ENCODE assay signal across 8 cellular contexts in genomic region chr13:52240752-52241151, GRCh38.
DNase-seq lines count a peak whose midpoint lies in the region; ATAC-seq lines count a peak whose summit lies in the region.
"Not testable (repeated sequence)": the region's sequence is repeated elsewhere in the genome, so short reads cannot be mapped to it uniquely, and the experiment has no call there.

No MANE protein-coding gene starts in this region.

- not testable (repeated sequence) for H3K27me3 Mint-ChIP-seq in memory B cell

- not testable (repeated sequence) for H3K9me3 Mint-ChIP-seq in memory B cell

- not testable (repeated sequence) for DNase-seq in memory B cell (ENCODE audit: low spot score in 2 of 2)

- H3K27ac Mint-ChIP-seq in memory B cell: not testable (repeated sequence)

- not testable (repeated sequence) for H3K36me3 Mint-ChIP-seq in memory B cell

- ATAC-seq in GM18502 (IDR thresholded peaks at IDR 0.05; ENCODE audit: poor library complexity, unreplicated experiment) (peak; percentile 94), GM18909 (IDR thresholded peaks at IDR 0.05; ENCODE audit: poor library complexity, unreplicated experiment) (peak; percentile 72), GM19468 (IDR thresholded peaks at IDR 0.05; ENCODE audit: extremely low read depth, unreplicated experiment) (peak; percentile 67), GM21737 (IDR thresholded peaks at IDR 0.05; ENCODE audit: unreplicated experiment) (peak; percentile 72), HG02938 (IDR thresholded peaks at IDR 0.05; ENCODE audit: unreplicated experiment) (peak; percentile 71), HG03159 (IDR thresholded peaks at IDR 0.05; ENCODE audit: unreplicated experiment) (peak; percentile 90), HG03565 (IDR thresholded peaks at IDR 0.05; ENCODE audit: unreplicated experiment) (peak; percentile 89), memory B cell (ENCODE audit: low read depth) (peak; percentile 73)

- not testable (repeated sequence) for H3K4me1 Mint-ChIP-seq in memory B cell

- H3K4me3 Mint-ChIP-seq in memory B cell: not testable (repeated sequence)
